Comparison of ENCODE assay signal across 1 cellular context in genomic region chr2:173355132-173355865, GRCh38.
TF ChIP-seq lines count a peak whose summit lies in the region.

No MANE protein-coding gene starts in this region.

TF ChIP-seq in HepG2, 621 proteins besides CTCF, POLR2A, EP300 and RAD21 (continued from another document and continues in another):
- TF ChIP-seq ZNF33A (CRISPR knock-in tag; IDR thresholded peaks at IDR 0.05; ENCODE audit: borderline replicate concordance) (no peak), GABPB1 (CRISPR knock-in tag; IDR thresholded peaks at IDR 0.05) (peak; percentile 57), IRF9 (CRISPR knock-in tag; IDR thresholded peaks at IDR 0.05; ENCODE audit: borderline replicate concordance) (no peak; the same call in 1 of the 2 replicates), ZNF350 (CRISPR knock-in tag; IDR thresholded peaks at IDR 0.05; ENCODE audit: borderline replicate concordance, low read depth) (peak; percentile 29; the same call in 1 of the 2 replicates), ZFP36L1 (CRISPR knock-in tag; IDR thresholded peaks at IDR 0.05) (no peak), MXD1 (CRISPR knock-in tag; IDR thresholded peaks at IDR 0.05) (peak; percentile 96; the same call in 1 of the 2 replicates), SNAI1 (CRISPR knock-in tag; IDR thresholded peaks at IDR 0.05; ENCODE audit: borderline replicate concordance) (0 out of 2 replicates have a peak, but pooled peaks have one; percentile 76), ESRRA (CRISPR knock-in tag; IDR thresholded peaks at IDR 0.05; ENCODE audit: low read depth) (peak; percentile 14; the same call in 1 of the 2 replicates), ASH2L (IDR thresholded peaks at IDR 0.05; ENCODE audit: insufficient read length, low read depth, low read length) (no peak), MTA1 (CRISPR knock-in tag; IDR thresholded peaks at IDR 0.05; ENCODE audit: borderline replicate concordance) (peak; percentile 48; the same call in 1 of the 2 replicates), ZNF761 (CRISPR knock-in tag; conservative IDR thresholded peaks at IDR 0.05) (no peak; the same call in 1 of the 2 replicates), TMF1 (CRISPR knock-in tag; IDR thresholded peaks at IDR 0.05; ENCODE audit: low read depth) (no peak), RBFOX2 (IDR thresholded peaks at IDR 0.05; ENCODE audit: low read depth, low read length) (peak; percentile 82), BRD4 (CRISPR knock-in tag; IDR thresholded peaks at IDR 0.05) (no peak; the same call in 1 of the 2 replicates), KDM5B (CRISPR knock-in tag; IDR thresholded peaks at IDR 0.05; ENCODE audit: borderline replicate concordance) (peak; percentile 64), CEBPB (IDR thresholded peaks at IDR 0.05; ENCODE audit: borderline replicate concordance, low read depth, low read length) (no peak), NR1H2 (CRISPR knock-in tag; IDR thresholded peaks at IDR 0.05; ENCODE audit: borderline replicate concordance, low read depth) (no peak), ZNF615 (CRISPR knock-in tag; IDR thresholded peaks at IDR 0.05; ENCODE audit: borderline replicate concordance) (no peak), TGIF2 (CRISPR knock-in tag; IDR thresholded peaks at IDR 0.05) (peak; percentile 48; the same call in 1 of the 2 replicates), SMAD9 (CRISPR knock-in tag; IDR thresholded peaks at IDR 0.05) (no peak), ATF7 (IDR thresholded peaks at IDR 0.05) (no peak), ATF7 (CRISPR knock-in tag; IDR thresholded peaks at IDR 0.05) (no peak; the same call in 1 of the 2 replicates), MZF1 (CRISPR knock-in tag; IDR thresholded peaks at IDR 0.05; ENCODE audit: borderline replicate concordance) (no peak), E2F2 (CRISPR knock-in tag; IDR thresholded peaks at IDR 0.05; ENCODE audit: borderline replicate concordance) (peak; percentile 27; the same call in 1 of the 2 replicates), ZNF570 (CRISPR knock-in tag; IDR thresholded peaks at IDR 0.05; ENCODE audit: borderline replicate concordance) (no peak; the same call in 1 of the 2 replicates), PREB (CRISPR knock-in tag; IDR thresholded peaks at IDR 0.05) (no peak), ELF4 (CRISPR knock-in tag; IDR thresholded peaks at IDR 0.05; ENCODE audit: borderline replicate concordance) (no peak), PPARG (CRISPR knock-in tag; conservative IDR thresholded peaks at IDR 0.05) (no peak), ZNF333 (CRISPR knock-in tag; IDR thresholded peaks at IDR 0.05; ENCODE audit: borderline replicate concordance) (peak; percentile 92), KLF11 (CRISPR knock-in tag; IDR thresholded peaks at IDR 0.05) (0 out of 2 replicates have a peak, but pooled peaks have one; percentile 33), ZNF703 (CRISPR knock-in tag; IDR thresholded peaks at IDR 0.05; ENCODE audit: borderline replicate concordance) (no peak), DRAP1 (CRISPR knock-in tag; IDR thresholded peaks at IDR 0.05) (no peak), ZNF720 (CRISPR knock-in tag; IDR thresholded peaks at IDR 0.05) (no peak), THYN1 (CRISPR knock-in tag; IDR thresholded peaks at IDR 0.05; ENCODE audit: borderline replicate concordance, low read depth) (no peak), ZNF576 (CRISPR knock-in tag; IDR thresholded peaks at IDR 0.05) (0 out of 2 replicates have a peak, but pooled peaks have one; percentile 80), SCMH1 (CRISPR knock-in tag; IDR thresholded peaks at IDR 0.05; ENCODE audit: borderline replicate concordance) (no peak), CREB1 (IDR thresholded peaks at IDR 0.05) (no peak), CREB1 (CRISPR knock-in tag; IDR thresholded peaks at IDR 0.05) (no peak), HMG20B (CRISPR knock-in tag; conservative IDR thresholded peaks at IDR 0.05) (no peak), GTF2F1 (IDR thresholded peaks at IDR 0.05; ENCODE audit: low read length) (no peak), ZNF543 (CRISPR knock-in tag; IDR thresholded peaks at IDR 0.05) (peak; percentile 16; the same call in 1 of the 2 replicates), HNRNPK (IDR thresholded peaks at IDR 0.05; ENCODE audit: low read depth, low read length, poor library complexity, severe bottlenecking) (peak; percentile 62), TAF1 (CRISPR knock-in tag; IDR thresholded peaks at IDR 0.05) (peak; percentile 33; the same call in 1 of the 2 replicates), NCOR1 (IDR thresholded peaks at IDR 0.05; ENCODE audit: borderline replicate concordance, low read length) (no peak), HOXA3 (CRISPR knock-in tag; IDR thresholded peaks at IDR 0.05) (0 out of 2 replicates have a peak, but pooled peaks have one; percentile 4)
- TF ChIP-seq, protein P1, sequence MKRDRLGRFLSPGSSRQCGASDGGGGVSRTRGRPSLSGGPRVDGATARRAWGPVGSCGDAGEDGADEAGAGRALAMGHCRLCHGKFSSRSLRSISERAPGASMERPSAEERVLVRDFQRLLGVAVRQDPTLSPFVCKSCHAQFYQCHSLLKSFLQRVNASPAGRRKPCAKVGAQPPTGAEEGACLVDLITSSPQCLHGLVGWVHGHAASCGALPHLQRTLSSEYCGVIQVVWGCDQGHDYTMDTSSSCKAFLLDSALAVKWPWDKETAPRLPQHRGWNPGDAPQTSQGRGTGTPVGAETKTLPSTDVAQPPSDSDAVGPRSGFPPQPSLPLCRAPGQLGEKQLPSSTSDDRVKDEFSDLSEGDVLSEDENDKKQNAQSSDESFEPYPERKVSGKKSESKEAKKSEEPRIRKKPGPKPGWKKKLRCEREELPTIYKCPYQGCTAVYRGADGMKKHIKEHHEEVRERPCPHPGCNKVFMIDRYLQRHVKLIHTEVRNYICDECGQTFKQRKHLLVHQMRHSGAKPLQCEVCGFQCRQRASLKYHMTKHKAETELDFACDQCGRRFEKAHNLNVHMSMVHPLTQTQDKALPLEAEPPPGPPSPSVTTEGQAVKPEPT (CRISPR knock-in tag; IDR thresholded peaks at IDR 0.05; ENCODE audit: low read depth): no peak
- TF ChIP-seq, protein P2, sequence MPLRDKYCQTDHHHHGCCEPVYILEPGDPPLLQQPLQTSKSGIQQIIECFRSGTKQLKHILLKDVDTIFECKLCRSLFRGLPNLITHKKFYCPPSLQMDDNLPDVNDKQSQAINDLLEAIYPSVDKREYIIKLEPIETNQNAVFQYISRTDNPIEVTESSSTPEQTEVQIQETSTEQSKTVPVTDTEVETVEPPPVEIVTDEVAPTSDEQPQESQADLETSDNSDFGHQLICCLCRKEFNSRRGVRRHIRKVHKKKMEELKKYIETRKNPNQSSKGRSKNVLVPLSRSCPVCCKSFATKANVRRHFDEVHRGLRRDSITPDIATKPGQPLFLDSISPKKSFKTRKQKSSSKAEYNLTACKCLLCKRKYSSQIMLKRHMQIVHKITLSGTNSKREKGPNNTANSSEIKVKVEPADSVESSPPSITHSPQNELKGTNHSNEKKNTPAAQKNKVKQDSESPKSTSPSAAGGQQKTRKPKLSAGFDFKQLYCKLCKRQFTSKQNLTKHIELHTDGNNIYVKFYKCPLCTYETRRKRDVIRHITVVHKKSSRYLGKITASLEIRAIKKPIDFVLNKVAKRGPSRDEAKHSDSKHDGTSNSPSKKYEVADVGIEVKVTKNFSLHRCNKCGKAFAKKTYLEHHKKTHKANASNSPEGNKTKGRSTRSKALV (CRISPR knock-in tag; IDR thresholded peaks at IDR 0.05): peak; percentile 88
- TF ChIP-seq, protein P3, sequence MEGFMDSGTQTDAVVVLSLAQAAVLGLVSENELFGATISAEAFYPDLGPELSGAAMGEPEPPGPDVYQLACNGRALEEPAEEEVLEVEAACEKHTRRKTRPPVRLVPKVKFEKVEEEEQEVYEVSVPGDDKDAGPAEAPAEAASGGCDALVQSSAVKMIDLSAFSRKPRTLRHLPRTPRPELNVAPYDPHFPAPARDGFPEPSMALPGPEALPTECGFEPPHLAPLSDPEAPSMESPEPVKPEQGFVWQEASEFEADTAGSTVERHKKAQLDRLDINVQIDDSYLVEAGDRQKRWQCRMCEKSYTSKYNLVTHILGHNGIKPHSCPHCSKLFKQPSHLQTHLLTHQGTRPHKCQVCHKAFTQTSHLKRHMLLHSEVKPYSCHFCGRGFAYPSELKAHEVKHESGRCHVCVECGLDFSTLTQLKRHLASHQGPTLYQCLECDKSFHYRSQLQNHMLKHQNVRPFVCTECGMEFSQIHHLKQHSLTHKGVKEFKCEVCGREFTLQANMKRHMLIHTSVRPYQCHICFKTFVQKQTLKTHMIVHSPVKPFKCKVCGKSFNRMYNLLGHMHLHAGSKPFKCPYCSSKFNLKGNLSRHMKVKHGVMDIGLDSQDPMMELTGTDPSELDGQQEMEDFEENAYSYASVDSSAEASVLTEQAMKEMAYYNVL (CRISPR knock-in tag; IDR thresholded peaks at IDR 0.05; ENCODE audit: borderline replicate concordance): peak; percentile 16; the same call in 1 of the 2 replicates
- TF ChIP-seq, protein P4, sequence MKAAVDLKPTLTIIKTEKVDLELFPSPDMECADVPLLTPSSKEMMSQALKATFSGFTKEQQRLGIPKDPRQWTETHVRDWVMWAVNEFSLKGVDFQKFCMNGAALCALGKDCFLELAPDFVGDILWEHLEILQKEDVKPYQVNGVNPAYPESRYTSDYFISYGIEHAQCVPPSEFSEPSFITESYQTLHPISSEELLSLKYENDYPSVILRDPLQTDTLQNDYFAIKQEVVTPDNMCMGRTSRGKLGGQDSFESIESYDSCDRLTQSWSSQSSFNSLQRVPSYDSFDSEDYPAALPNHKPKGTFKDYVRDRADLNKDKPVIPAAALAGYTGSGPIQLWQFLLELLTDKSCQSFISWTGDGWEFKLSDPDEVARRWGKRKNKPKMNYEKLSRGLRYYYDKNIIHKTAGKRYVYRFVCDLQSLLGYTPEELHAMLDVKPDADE (CRISPR knock-in tag; IDR thresholded peaks at IDR 0.05): no peak
- TF ChIP-seq, protein P5, sequence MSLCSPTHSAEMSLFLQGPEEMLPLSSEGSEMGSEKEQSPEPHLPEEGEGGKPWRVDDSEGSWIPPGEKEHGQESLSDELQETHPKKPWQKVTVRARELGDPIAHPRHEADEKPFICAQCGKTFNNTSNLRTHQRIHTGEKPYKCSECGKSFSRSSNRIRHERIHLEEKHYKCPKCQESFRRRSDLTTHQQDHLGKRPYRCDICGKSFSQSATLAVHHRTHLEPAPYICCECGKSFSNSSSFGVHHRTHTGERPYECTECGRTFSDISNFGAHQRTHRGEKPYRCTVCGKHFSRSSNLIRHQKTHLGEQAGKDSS (CRISPR knock-in tag; IDR thresholded peaks at IDR 0.05; ENCODE audit: borderline replicate concordance, low read depth): peak; percentile 72; the same call in 1 of the 2 replicates
- TF ChIP-seq, protein P6, sequence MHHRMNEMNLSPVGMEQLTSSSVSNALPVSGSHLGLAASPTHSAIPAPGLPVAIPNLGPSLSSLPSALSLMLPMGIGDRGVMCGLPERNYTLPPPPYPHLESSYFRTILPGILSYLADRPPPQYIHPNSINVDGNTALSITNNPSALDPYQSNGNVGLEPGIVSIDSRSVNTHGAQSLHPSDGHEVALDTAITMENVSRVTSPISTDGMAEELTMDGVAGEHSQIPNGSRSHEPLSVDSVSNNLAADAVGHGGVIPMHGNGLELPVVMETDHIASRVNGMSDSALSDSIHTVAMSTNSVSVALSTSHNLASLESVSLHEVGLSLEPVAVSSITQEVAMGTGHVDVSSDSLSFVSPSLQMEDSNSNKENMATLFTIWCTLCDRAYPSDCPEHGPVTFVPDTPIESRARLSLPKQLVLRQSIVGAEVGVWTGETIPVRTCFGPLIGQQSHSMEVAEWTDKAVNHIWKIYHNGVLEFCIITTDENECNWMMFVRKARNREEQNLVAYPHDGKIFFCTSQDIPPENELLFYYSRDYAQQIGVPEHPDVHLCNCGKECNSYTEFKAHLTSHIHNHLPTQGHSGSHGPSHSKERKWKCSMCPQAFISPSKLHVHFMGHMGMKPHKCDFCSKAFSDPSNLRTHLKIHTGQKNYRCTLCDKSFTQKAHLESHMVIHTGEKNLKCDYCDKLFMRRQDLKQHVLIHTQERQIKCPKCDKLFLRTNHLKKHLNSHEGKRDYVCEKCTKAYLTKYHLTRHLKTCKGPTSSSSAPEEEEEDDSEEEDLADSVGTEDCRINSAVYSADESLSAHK (CRISPR knock-in tag; IDR thresholded peaks at IDR 0.05; ENCODE audit: borderline replicate concordance): no peak
- TF ChIP-seq, protein P7, sequence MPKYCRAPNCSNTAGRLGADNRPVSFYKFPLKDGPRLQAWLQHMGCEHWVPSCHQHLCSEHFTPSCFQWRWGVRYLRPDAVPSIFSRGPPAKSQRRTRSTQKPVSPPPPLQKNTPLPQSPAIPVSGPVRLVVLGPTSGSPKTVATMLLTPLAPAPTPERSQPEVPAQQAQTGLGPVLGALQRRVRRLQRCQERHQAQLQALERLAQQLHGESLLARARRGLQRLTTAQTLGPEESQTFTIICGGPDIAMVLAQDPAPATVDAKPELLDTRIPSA (CRISPR knock-in tag; IDR thresholded peaks at IDR 0.05; ENCODE audit: borderline replicate concordance): 0 out of 2 replicates have a peak, but pooled peaks have one; percentile 2
